ENCODE assay signal across 24 cellular contexts in genomic region chr3:16987141-16987540, GRCh38.
DNase-seq lines count a peak whose midpoint lies in the region; ATAC-seq, FAIRE-seq and TF ChIP-seq lines count a peak whose summit lies in the region.
"Had no signal": no experiment of that assay in that cellular context is flagged by ENCODE, and none has a peak within 500 bp of the region (broad histone marks: within the 10 kb centered on the region; RNA-seq: fewer than 3 reads in every experiment).

No MANE protein-coding gene starts in this region.

- FAIRE-seq in GM12878 (lab: Jason Lieb, UNC) = peak; percentile 44
- FAIRE-seq: GM12892, H54 had no signal

- H3K9me3 Mint-ChIP-seq in progenitor cell of endocrine pancreas (ENCODE audit: low read depth) = peaks cover 4% of the 10 kb centered on the region
- no peaks in the 10 kb centered on the region for H3K9me3 Mint-ChIP-seq in activated T-cell treated with anti-CD3 and anti-CD28 coated beads, Interleukin-2, amount 50 U/mL, for 72 hours
- H3K9me3 Mint-ChIP-seq: CD4-positive, alpha-beta memory T cell had no signal

- no TSS peak for BruUV-seq in GM12878 (replicated peaks; lab: Mats Ljungman, UMichigan)

- peak overlapping the region; percentile 73 for H3K27ac Mint-ChIP-seq in progenitor cell of endocrine pancreas
- no peak overlapping the region for H3K27ac Mint-ChIP-seq in activated T-cell treated with anti-CD3 and anti-CD28 coated beads, Interleukin-2, amount 50 U/mL, for 72 hours

- RAD21 ChIA-PET in GM12878 (lab: Charles Lee; ENCODE audit: unreplicated experiment) = no interaction called here

- no peaks in the 10 kb centered on the region for H3K36me3 Mint-ChIP-seq in progenitor cell of endocrine pancreas (ENCODE audit: insufficient read depth)
- H3K36me3 Mint-ChIP-seq in activated T-cell treated with anti-CD3 and anti-CD28 coated beads, Interleukin-2, amount 50 U/mL, for 72 hours (ENCODE audit: insufficient read depth in 2 of 2) = no peaks in the 10 kb centered on the region

- no peak overlapping the region for H2AFZ ChIP-seq in GM12878 (ENCODE audit: control insufficient read depth, low read depth, low read length)
- H2AFZ ChIP-seq: PC-9 had no signal

- no peaks in the 10 kb centered on the region; the same call in 1 of the 3 replicates for H3K9me3 ChIP-seq in GM12878 (replicated peaks; ENCODE audit: control insufficient read depth, insufficient read depth, low read length)
- H3K9me3 ChIP-seq: SJSA1 had no signal

- H3K4me1 Mint-ChIP-seq in progenitor cell of endocrine pancreas (ENCODE audit: low read depth) = peaks cover 6% of the 10 kb centered on the region
- H3K4me1 Mint-ChIP-seq in activated T-cell treated with anti-CD3 and anti-CD28 coated beads, Interleukin-2, amount 50 U/mL, for 72 hours (ENCODE audit: low read depth) = peaks cover 16% of the 10 kb centered on the region

- no peaks in the 10 kb centered on the region for H4K20me1 ChIP-seq in GM12878 (ENCODE audit: control insufficient read depth, insufficient read depth)

- H3K27me3 ChIP-seq in GM12878 (replicated peaks in 1 of 2; ENCODE audit: control insufficient read depth in 2 of 2, insufficient read depth in 2 of 2, low read length in 1 of 2) = no peaks in the 10 kb centered on the region
- H3K27me3 ChIP-seq: SJSA1 had no signal

- no peak overlapping the region for H3K27ac ChIP-seq in GM12878 (ENCODE audit: control insufficient read depth, insufficient read depth)
- H3K27ac ChIP-seq: PC-9, SJSA1 had no signal

- TF ChIP-seq EP300 in GM12878 (IDR thresholded peaks at IDR 0.05; ENCODE audit: borderline replicate concordance in 1 of 2, control insufficient read depth in 1 of 2, low read depth in 2 of 2, low read length in 2 of 2) = no peak

- 96% methylated on average over 4 of the region's 4 CpGs for WGBS in GM12878 (ENCODE audit: insufficient coverage, insufficient replicate concordance, low lambda C conversion rate, missing lambda C conversion rate)

- POLR2A ChIA-PET in GM12878 (lab: Charles Lee) = no interaction called here

- no peak overlapping the region for H3K4me3 ChIP-seq in GM12878
- H3K4me3 ChIP-seq: PC-9, SJSA1 had no signal

- no peaks in the 10 kb centered on the region for H3K4me1 ChIP-seq in GM12878 (ENCODE audit: control insufficient read depth, insufficient read depth, low read length)
- H3K4me1 ChIP-seq: SJSA1 had no signal

- TF ChIP-seq CTCF in GM12878 (IDR thresholded peaks at IDR 0.05 in 2 of 3, conservative IDR thresholded peaks at IDR 0.05 in 1 of 3; ENCODE audit: control insufficient read depth in 2 of 3, extremely low read depth in 1 of 3, insufficient read depth in 1 of 3, low read depth in 3 of 3, low read length in 3 of 3) (no peak), progenitor cell of endocrine pancreas (IDR thresholded peaks at IDR 0.05; ENCODE audit: unreplicated experiment) (no peak)

- no peak for TF ChIP-seq RAD21 in GM12878 (IDR thresholded peaks at IDR 0.05; ENCODE audit: insufficient read depth, low read depth, low read length)

- peaks cover 32% of the 10 kb centered on the region for H3K79me2 ChIP-seq in GM12878 (ENCODE audit: control insufficient read depth, insufficient read depth, low read length)

- ATAC-seq in GM12878 (no peak), left lobe of liver (peak; percentile 96)
- no peak for ATAC-seq in activated T-cell treated with anti-CD3 and anti-CD28 coated beads, Interleukin-2, amount 50 U/mL, for 72 hours (replicated peaks in 1 of 2)
- ATAC-seq: Right ventricle myocardium inferior had no signal

- SMC1A ChIA-PET in GM12878 (lab: Charles Lee; ENCODE audit: uncharacterized antibody, unreplicated experiment) = interaction anchor here (1.1 to 2.3 kb wide), 3 partner anchors 9 to 65 kb away, joined by 3 to 6 read pairs (median 6); no protein-coding TSS in a partner anchor

- no peak overlapping the region for H3K4me3 Mint-ChIP-seq in progenitor cell of endocrine pancreas (ENCODE audit: low read depth)
- no peak overlapping the region for H3K4me3 Mint-ChIP-seq in activated T-cell treated with anti-CD3 and anti-CD28 coated beads, Interleukin-2, amount 50 U/mL, for 72 hours
- H3K4me3 Mint-ChIP-seq: CD4-positive, alpha-beta memory T cell had no signal

- no peaks in the 10 kb centered on the region for H3K36me3 ChIP-seq in GM12878 (ENCODE audit: control insufficient read depth in 2 of 2, insufficient read depth in 2 of 2, low read length in 1 of 2)
- H3K36me3 ChIP-seq: SJSA1 had no signal

- intact Hi-C loops in GM12878 (cut with micrococcal nuclease; ENCODE audit: unreplicated experiment) = no loop called here

- in situ Hi-C loops in GM12878 (cut with MboI) = no loop called here

- DNase-seq in NCI-H69 (lab: John Stamatoyannopoulos, UW) (peak; percentile 22), GM12878 (ENCODE audit: low read depth, low spot score) (no peak), left lobe of liver (ENCODE audit: low spot score) (no peak), progenitor cell of endocrine pancreas (ENCODE audit: low spot score, unreplicated experiment) (no peak), HuH-7.5 (ENCODE audit: low spot score) (no peak), germinal center (ENCODE audit: low spot score) (no peak)
- no peak for DNase-seq in activated T-cell treated with anti-CD3 and anti-CD28 coated beads, Interleukin-2, amount 50 U/mL, for 72 hours
- DNase-seq: C1 segment of cervical spinal cord; CD4-positive, alpha-beta memory T cell; COR-L47; DMS79 treated with DMSO at 0.1 percent for 48 hours; GF-D8; KBM-7; MV-4-11; NCI-H1105; NCI-H1436 treated with DMSO at 0.1 percent for 48 hours; NCI-H1930; NCI-H2107; NCI-H524; PC-9 had no signal

- no peak for TF ChIP-seq POLR2A in GM12878 (IDR thresholded peaks at IDR 0.05; ENCODE audit: low read depth, low read length)

- no peaks in the 10 kb centered on the region for H3K27me3 Mint-ChIP-seq in progenitor cell of endocrine pancreas
- H3K27me3 Mint-ChIP-seq in activated T-cell treated with anti-CD3 and anti-CD28 coated beads, Interleukin-2, amount 50 U/mL, for 72 hours (ENCODE audit: low read depth) = no peaks in the 10 kb centered on the region
- H3K27me3 Mint-ChIP-seq: CD4-positive, alpha-beta memory T cell had no signal

- CTCF ChIA-PET in GM12878 (lab: Yijun Ruan, JAX) = interaction anchor here (1.0 to 1.5 kb wide), 2 partner anchors 8 to 10 kb away, joined by 3 to 6 read pairs; no protein-coding TSS in a partner anchor

- no peak overlapping the region for H3K4me2 ChIP-seq in GM12878 (ENCODE audit: control insufficient read depth, insufficient read depth)
- H3K4me2 ChIP-seq: PC-9 had no signal

- H3K9ac ChIP-seq in GM12878 (ENCODE audit: control insufficient read depth, insufficient read depth, low read length) = no peak overlapping the region

TF ChIP-seq in GM12878, 131 proteins besides CTCF, POLR2A, EP300 and RAD21 (continues in another document):
- TF ChIP-seq MTA2 (IDR thresholded peaks at IDR 0.05; ENCODE audit: low read depth) (no peak), SMAD1 (IDR thresholded peaks at IDR 0.05; ENCODE audit: low read depth, partially characterized antibody) (no peak), USF1 (IDR thresholded peaks at IDR 0.05; ENCODE audit: borderline replicate concordance, extremely low read length, insufficient read depth, low read depth, low read length) (no peak), DPF2 (IDR thresholded peaks at IDR 0.05) (no peak), IKZF2 (IDR thresholded peaks at IDR 0.05) (no peak), RBBP5 (conservative IDR thresholded peaks at IDR 0.05) (no peak), NFIC (IDR thresholded peaks at IDR 0.05; ENCODE audit: low read depth, low read length) (no peak), ZNF384 (IDR thresholded peaks at IDR 0.05; ENCODE audit: borderline replicate concordance, low read depth, low read length) (no peak), SPI1 (IDR thresholded peaks at IDR 0.05; ENCODE audit: borderline replicate concordance, insufficient read depth, low read depth, low read length) (no peak), NBN (IDR thresholded peaks at IDR 0.05) (no peak), CBFB (IDR thresholded peaks at IDR 0.05; ENCODE audit: low read depth) (no peak)
- TF ChIP-seq, protein P1, sequence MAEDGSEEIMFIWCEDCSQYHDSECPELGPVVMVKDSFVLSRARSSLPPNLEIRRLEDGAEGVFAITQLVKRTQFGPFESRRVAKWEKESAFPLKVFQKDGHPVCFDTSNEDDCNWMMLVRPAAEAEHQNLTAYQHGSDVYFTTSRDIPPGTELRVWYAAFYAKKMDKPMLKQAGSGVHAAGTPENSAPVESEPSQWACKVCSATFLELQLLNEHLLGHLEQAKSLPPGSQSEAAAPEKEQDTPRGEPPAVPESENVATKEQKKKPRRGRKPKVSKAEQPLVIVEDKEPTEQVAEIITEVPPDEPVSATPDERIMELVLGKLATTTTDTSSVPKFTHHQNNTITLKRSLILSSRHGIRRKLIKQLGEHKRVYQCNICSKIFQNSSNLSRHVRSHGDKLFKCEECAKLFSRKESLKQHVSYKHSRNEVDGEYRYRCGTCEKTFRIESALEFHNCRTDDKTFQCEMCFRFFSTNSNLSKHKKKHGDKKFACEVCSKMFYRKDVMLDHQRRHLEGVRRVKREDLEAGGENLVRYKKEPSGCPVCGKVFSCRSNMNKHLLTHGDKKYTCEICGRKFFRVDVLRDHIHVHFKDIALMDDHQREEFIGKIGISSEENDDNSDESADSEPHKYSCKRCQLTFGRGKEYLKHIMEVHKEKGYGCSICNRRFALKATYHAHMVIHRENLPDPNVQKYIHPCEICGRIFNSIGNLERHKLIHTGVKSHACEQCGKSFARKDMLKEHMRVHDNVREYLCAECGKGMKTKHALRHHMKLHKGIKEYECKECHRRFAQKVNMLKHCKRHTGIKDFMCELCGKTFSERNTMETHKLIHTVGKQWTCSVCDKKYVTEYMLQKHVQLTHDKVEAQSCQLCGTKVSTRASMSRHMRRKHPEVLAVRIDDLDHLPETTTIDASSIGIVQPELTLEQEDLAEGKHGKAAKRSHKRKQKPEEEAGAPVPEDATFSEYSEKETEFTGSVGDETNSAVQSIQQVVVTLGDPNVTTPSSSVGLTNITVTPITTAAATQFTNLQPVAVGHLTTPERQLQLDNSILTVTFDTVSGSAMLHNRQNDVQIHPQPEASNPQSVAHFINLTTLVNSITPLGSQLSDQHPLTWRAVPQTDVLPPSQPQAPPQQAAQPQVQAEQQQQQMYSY (CRISPR knock-in tag; IDR thresholded peaks at IDR 0.05) = no peak
